10 cellular contexts compared by ENCODE assay signal in genomic region chr5:168159425-168159824, GRCh38.
DNase-seq lines count a peak whose midpoint lies in the region; ATAC-seq and TF ChIP-seq lines count a peak whose summit lies in the region.
"Had no signal": no experiment of that assay in that cellular context is flagged by ENCODE, and none has a peak within 500 bp of the region (broad histone marks: within the 10 kb centered on the region; RNA-seq: fewer than 3 reads in every experiment).

No MANE protein-coding gene starts in this region.

- no peaks in the 10 kb centered on the region for H3K4me1 ChIP-seq in vagina

- no peak for TF ChIP-seq POLR2A in vagina (IDR thresholded peaks at IDR 0.05)

- H3K36me3 ChIP-seq in vagina = no peaks in the 10 kb centered on the region

- H3K9me3 ChIP-seq in vagina = no peaks in the 10 kb centered on the region

- H3K27ac ChIP-seq in vagina = no peak overlapping the region

- no peaks in the 10 kb centered on the region for H3K27me3 ChIP-seq in vagina

- DNase-seq in NOMO-1 (lab: John Stamatoyannopoulos, UW; ENCODE audit: unreplicated experiment in 2 of 2) (peak; percentile 69 to 77), mucosa of gallbladder (ENCODE audit: low spot score) (peak; percentile 84), putamen (ENCODE audit: low spot score) (no peak), vagina (ENCODE audit: extremely low spot score in 2 of 2) (no peak)
- DNase-seq: activated CD4-positive, alpha-beta T cell treated with anti-CD3 and anti-CD28 coated beads, Interleukin-2, amount 50 U/mL, for 1 hour; stimulated activated CD4-positive, alpha-beta T cell treated with anti-CD3 and anti-CD28 coated beads, Interleukin-4, amount 100 ng/mL, for 1 hour had no signal

- TF ChIP-seq CTCF in vagina (IDR thresholded peaks at IDR 0.05) = no peak

- no peak overlapping the region for H3K4me3 ChIP-seq in vagina

- intact Hi-C loops in vagina (cut with DNase I) = no loop called here

- ATAC-seq in GM18907 (IDR thresholded peaks at IDR 0.05; ENCODE audit: unreplicated experiment) (peak; percentile 63), HG03432 (IDR thresholded peaks at IDR 0.05; ENCODE audit: unreplicated experiment) (peak; percentile 79), GM21381 (IDR thresholded peaks at IDR 0.05; ENCODE audit: unreplicated experiment) (no peak), HG02678 (IDR thresholded peaks at IDR 0.05; ENCODE audit: unreplicated experiment) (no peak)

Comparison
In these comparisons a context has a peak if more than half of its experiments do, and no peak if none do; other contexts are left out.
1. ATAC-seq: peak in GM18907 (single experiment) and HG03432 (single experiment); none in GM21381 (single experiment) and HG02678 (single experiment).
2. DNase-seq: peak in NOMO-1 (2 of 2) and mucosa of gallbladder (single experiment); none in putamen (single experiment) and vagina (0 of 2).